In genomic region chr11:64304316-64305072, GRCh38 we compare ENCODE assay signal across 8 cellular contexts.
DNase-seq lines count a peak whose midpoint lies in the region; ATAC-seq and TF ChIP-seq lines count a peak whose summit lies in the region.

No MANE protein-coding gene starts in this region.

- H3K27ac ChIP-seq in mucosa of rectum (ENCODE audit: low read depth in 2 of 2, low read length in 2 of 2) = peak overlapping the region; percentile 99 to 100

- no peaks in the 10 kb centered on the region for H3K9me3 ChIP-seq in mucosa of rectum (ENCODE audit: control insufficient read depth in 2 of 2, low read length in 2 of 2)

- TF ChIP-seq RAD21 in Ishikawa (IDR thresholded peaks at IDR 0.05; ENCODE audit: low read depth) = peak; percentile 49; the same call in 1 of the 2 replicates

- H3K4me3 ChIP-seq in mucosa of rectum (ENCODE audit: low read length in 2 of 2) = peak overlapping the region; percentile 73 to 84

- peaks cover 8 to 11% of the 10 kb centered on the region in 2 donors for H3K27me3 ChIP-seq in mucosa of rectum (ENCODE audit: control insufficient read depth in 2 of 2, insufficient read depth in 2 of 2, low read length in 2 of 2)

- DNase-seq in DMS114 treated with DMSO at 0.1 percent for 48 hours (lab: John Stamatoyannopoulos, UW; ENCODE audit: unreplicated experiment) = peak; percentile 62
- peak; percentile 79 for DNase-seq in OCI-M2 (lab: John Stamatoyannopoulos, UW; ENCODE audit: unreplicated experiment)
- peak; percentile 92 for DNase-seq in activated T-cell treated with anti-CD3 and anti-CD28 coated beads for 48 hours (ENCODE audit: low read depth)
- peak; percentile 93 to 95 for DNase-seq in erythroblast (lab: John Stamatoyannopoulos, UW)
- DNase-seq in stimulated activated CD8-positive, alpha-beta memory T cell treated with anti-CD3 and anti-CD28 coated beads, Interleukin-4, amount 100 ng/mL, for 48 hours = peak; percentile 99

- no peak; the same call in 1 of the 2 replicates for TF ChIP-seq EP300 in Ishikawa (IDR thresholded peaks at IDR 0.05; ENCODE audit: borderline replicate concordance)

- peak; percentile 40 for TF ChIP-seq POLR2A in erythroblast (IDR thresholded peaks at IDR 0.05; ENCODE audit: low read length)

- H3K9ac ChIP-seq in mucosa of rectum (ENCODE audit: low read depth in 1 of 2, low read length in 2 of 2) = peak overlapping the region; percentile 89 to 90

- peaks cover 33 to 38% of the 10 kb centered on the region in 2 donors for H3K4me1 ChIP-seq in mucosa of rectum (ENCODE audit: control insufficient read depth in 2 of 2, insufficient read depth in 2 of 2, low read length in 2 of 2)

- H3K36me3 ChIP-seq in mucosa of rectum (ENCODE audit: control insufficient read depth in 2 of 2, insufficient read depth in 2 of 2, low read length in 2 of 2) = peaks cover 0 to 6% of the 10 kb centered on the region in 2 donors

- peak; percentile 27 for ATAC-seq in GM21526 (IDR thresholded peaks at IDR 0.05; ENCODE audit: low FRiP score, unreplicated experiment)

TF ChIP-seq in Ishikawa, 13 proteins besides CTCF, POLR2A, EP300 and RAD21:
- TF ChIP-seq, protein P1, sequence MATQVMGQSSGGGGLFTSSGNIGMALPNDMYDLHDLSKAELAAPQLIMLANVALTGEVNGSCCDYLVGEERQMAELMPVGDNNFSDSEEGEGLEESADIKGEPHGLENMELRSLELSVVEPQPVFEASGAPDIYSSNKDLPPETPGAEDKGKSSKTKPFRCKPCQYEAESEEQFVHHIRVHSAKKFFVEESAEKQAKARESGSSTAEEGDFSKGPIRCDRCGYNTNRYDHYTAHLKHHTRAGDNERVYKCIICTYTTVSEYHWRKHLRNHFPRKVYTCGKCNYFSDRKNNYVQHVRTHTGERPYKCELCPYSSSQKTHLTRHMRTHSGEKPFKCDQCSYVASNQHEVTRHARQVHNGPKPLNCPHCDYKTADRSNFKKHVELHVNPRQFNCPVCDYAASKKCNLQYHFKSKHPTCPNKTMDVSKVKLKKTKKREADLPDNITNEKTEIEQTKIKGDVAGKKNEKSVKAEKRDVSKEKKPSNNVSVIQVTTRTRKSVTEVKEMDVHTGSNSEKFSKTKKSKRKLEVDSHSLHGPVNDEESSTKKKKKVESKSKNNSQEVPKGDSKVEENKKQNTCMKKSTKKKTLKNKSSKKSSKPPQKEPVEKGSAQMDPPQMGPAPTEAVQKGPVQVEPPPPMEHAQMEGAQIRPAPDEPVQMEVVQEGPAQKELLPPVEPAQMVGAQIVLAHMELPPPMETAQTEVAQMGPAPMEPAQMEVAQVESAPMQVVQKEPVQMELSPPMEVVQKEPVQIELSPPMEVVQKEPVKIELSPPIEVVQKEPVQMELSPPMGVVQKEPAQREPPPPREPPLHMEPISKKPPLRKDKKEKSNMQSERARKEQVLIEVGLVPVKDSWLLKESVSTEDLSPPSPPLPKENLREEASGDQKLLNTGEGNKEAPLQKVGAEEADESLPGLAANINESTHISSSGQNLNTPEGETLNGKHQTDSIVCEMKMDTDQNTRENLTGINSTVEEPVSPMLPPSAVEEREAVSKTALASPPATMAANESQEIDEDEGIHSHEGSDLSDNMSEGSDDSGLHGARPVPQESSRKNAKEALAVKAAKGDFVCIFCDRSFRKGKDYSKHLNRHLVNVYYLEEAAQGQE (IDR thresholded peaks at IDR 0.05; ENCODE audit: low read depth) = no peak
- no peak for TF ChIP-seq FOXM1 (IDR thresholded peaks at IDR 0.05; ENCODE audit: borderline replicate concordance, low read depth)
- TF ChIP-seq MAX (IDR thresholded peaks at IDR 0.05) = peak; percentile 85
- TF ChIP-seq USF1 (IDR thresholded peaks at IDR 0.05) = peak; percentile 70
- TF ChIP-seq TCF12 (IDR thresholded peaks at IDR 0.05; ENCODE audit: low read depth) = peak; percentile 47; the same call in 1 of the 2 replicates
- no peak for TF ChIP-seq CREB1 (IDR thresholded peaks at IDR 0.05; ENCODE audit: low read depth)
- no peak for TF ChIP-seq TEAD4 (IDR thresholded peaks at IDR 0.05)
- 0 out of 2 replicates have a peak, but pooled peaks have one; percentile 4 for TF ChIP-seq YY1 (IDR thresholded peaks at IDR 0.05; ENCODE audit: low read depth)

Comparison
In these comparisons a context has a peak if more than half of its experiments do, and no peak if none do; other contexts are left out.
1. Peak in every context shown above with its lines: DNase-seq, ATAC-seq, H3K4me3 ChIP-seq and H3K27ac ChIP-seq.